In the genomic region with DNA sequence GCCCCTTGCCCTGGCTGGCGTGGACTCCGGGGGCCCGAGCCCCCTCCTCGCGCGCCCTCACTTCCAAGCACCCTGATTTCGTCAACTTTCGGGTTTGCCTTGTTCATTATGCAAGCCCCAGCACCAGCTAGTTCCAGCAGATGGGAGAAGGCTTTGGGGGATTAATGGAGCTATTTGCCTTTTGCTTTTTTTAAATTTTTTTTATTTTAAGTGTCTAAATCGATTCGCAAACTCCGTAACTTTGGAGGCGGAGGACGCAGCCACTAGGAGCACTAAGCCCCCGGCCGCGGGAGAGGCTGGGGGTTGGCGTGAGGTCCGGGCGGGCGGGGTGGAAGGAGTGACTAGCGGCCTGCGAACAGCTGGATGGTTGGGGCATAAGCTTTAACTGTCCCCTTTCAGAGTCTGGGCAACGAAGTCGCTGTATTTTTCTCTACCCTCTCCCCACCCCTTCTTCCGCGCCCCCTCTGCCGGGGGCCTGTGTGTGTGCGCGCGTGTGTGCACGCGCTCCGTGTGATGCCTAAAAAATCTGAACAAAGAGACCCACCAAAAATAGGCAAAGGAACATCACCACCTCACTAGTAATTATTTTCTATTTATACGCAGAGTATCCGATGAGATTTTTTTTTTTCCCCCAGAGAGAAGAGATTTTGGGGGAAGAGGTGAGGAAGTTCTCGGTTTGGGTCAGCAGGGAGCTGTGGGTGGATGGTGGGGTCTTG, we compare ENCODE assay signal across 14 cellular contexts. TPM values are rescaled to one million over a fixed set of nuclear protein-coding genes. Genes with fewer than 3 reads are reported as not detected.
DNase-seq lines count a peak whose midpoint lies in the region; ATAC-seq, FAIRE-seq and TF ChIP-seq lines count a peak whose summit lies in the region.
"Had no signal": no experiment of that assay in that cellular context is flagged by ENCODE, and none has a peak within 500 bp of the region (broad histone marks: within the 10 kb centered on the region; RNA-seq: fewer than 3 reads in every experiment).

No MANE protein-coding gene starts in this region.

- no peaks in the 10 kb centered on the region for H4K20me1 ChIP-seq in astrocyte (ENCODE audit: insufficient read depth, low read length)

- H3K4me1 Mint-ChIP-seq in astrocyte (ENCODE audit: low read depth, unreplicated experiment): peaks cover 20% of the 10 kb centered on the region
- peaks cover 2% of the 10 kb centered on the region for H3K4me1 Mint-ChIP-seq in T-helper 17 cell

- H3K4me1 ChIP-seq in astrocyte (ENCODE audit: insufficient read depth, low read length): peaks cover 4% of the 10 kb centered on the region
- no peaks in the 10 kb centered on the region; the same call in 1 of the 2 replicates for H3K4me1 ChIP-seq in iPS DF 6.9 (ENCODE audit: control insufficient read depth, insufficient read depth, low read length)

- no peaks in the 10 kb centered on the region for H3K9me3 Mint-ChIP-seq in astrocyte (ENCODE audit: unreplicated experiment)

- ATAC-seq in T-helper 17 cell (no peak), HG02884 (IDR thresholded peaks at IDR 0.05; ENCODE audit: unreplicated experiment) (no peak)

- TF ChIP-seq CTCF in astrocyte (IDR thresholded peaks at IDR 0.05; ENCODE audit: insufficient read depth, low read depth, low read length): no peak

- no peak for FAIRE-seq in astrocyte (lab: Jason Lieb, UNC)
- FAIRE-seq: bronchial epithelial cell had no signal

- H3K9ac ChIP-seq in astrocyte (ENCODE audit: low read length): no peak overlapping the region

- H3K36me3 Mint-ChIP-seq in astrocyte (ENCODE audit: low read depth, unreplicated experiment) (peaks cover 2% of the 10 kb centered on the region), T-helper 17 cell (ENCODE audit: low read depth) (peaks cover 2% of the 10 kb centered on the region)

- H3K27me3 Mint-ChIP-seq in astrocyte (ENCODE audit: low read depth, unreplicated experiment) (no peaks in the 10 kb centered on the region), T-helper 17 cell (peaks cover 66% of the 10 kb centered on the region)

- peak; percentile 7 for DNase-seq in DMS79 treated with DMSO at 0.1 percent for 48 hours (lab: John Stamatoyannopoulos, UW)
- DNase-seq in DMS79 (lab: John Stamatoyannopoulos, UW): no peak
- no peak for DNase-seq in astrocyte (ENCODE audit: low read depth)
- DNase-seq in iPS DF 6.9 (ENCODE audit: low read depth, low spot score): no peak
- peak; percentile 62 for DNase-seq in retina
- no peak for DNase-seq in T-helper 17 cell
- no peak for DNase-seq in T-helper 2 cell
- DNase-seq: 8988T, ovary had no signal

- no peak overlapping the region for H3K27ac ChIP-seq in astrocyte (ENCODE audit: low read depth, low read length)
- no peak overlapping the region for H3K27ac ChIP-seq in iPS DF 6.9 (ENCODE audit: low read length)
- H3K27ac ChIP-seq: ovary, RWPE1, VCaP had no signal

- no peaks in the 10 kb centered on the region for H3K36me3 ChIP-seq in astrocyte (ENCODE audit: insufficient read depth, low read length)
- peaks cover 5% of the 10 kb centered on the region; the same call in 1 of the 2 replicates for H3K36me3 ChIP-seq in iPS DF 6.9 (ENCODE audit: control insufficient read depth, insufficient read depth, low read length)
- H3K36me3 ChIP-seq: ovary had no signal

- no peaks in the 10 kb centered on the region for H3K79me2 ChIP-seq in astrocyte (ENCODE audit: insufficient read depth, low read length)

- peak overlapping the region; percentile 69 for H3K4me2 ChIP-seq in astrocyte (ENCODE audit: low read length)

- no CpG with 5 or more reads among the region's 36 CpGs for WGBS in iPS DF 6.9 (ENCODE audit: insufficient coverage, insufficient read length)

- peak overlapping the region; percentile 96 for H3K4me3 Mint-ChIP-seq in astrocyte (ENCODE audit: unreplicated experiment)
- no peak overlapping the region for H3K4me3 Mint-ChIP-seq in T-helper 17 cell

- H3K27ac Mint-ChIP-seq in astrocyte (ENCODE audit: unreplicated experiment) (peak overlapping the region; percentile 81), T-helper 17 cell (no peak overlapping the region)

- H2AFZ ChIP-seq in astrocyte (ENCODE audit: low read depth, low read length): peak overlapping the region; percentile 41

- H3K9me3 ChIP-seq in astrocyte (ENCODE audit: insufficient read depth, low read depth, low read length) (no peaks in the 10 kb centered on the region), iPS DF 6.9 (ENCODE audit: control insufficient read depth, insufficient read depth, low read length) (no peaks in the 10 kb centered on the region), T-helper 17 cell (ENCODE audit: control insufficient read depth, low read length, poor library complexity, severe bottlenecking) (no peaks in the 10 kb centered on the region)
- H3K9me3 ChIP-seq: ovary had no signal

- peak overlapping the region; percentile 23 for H3K4me3 ChIP-seq in astrocyte (ENCODE audit: insufficient read depth, low read depth, low read length)
- H3K4me3 ChIP-seq in iPS DF 6.9 (ENCODE audit: low read length): peak overlapping the region; percentile 85; the same call in 1 of the 2 replicates
- H3K4me3 ChIP-seq: ovary had no signal

- peaks cover 48% of the 10 kb centered on the region for H3K27me3 ChIP-seq in astrocyte (ENCODE audit: insufficient read depth, low read length)
- H3K27me3 ChIP-seq in iPS DF 6.9 (ENCODE audit: control insufficient read depth, insufficient read depth, low read length): no peaks in the 10 kb centered on the region
- H3K27me3 ChIP-seq: ovary had no signal

RNA-seq across cellular contexts. Expression of a gene that starts 2.1 kb away (rescaled TPM):
- total RNA-seq in astrocyte: 51.2 and 73.0 TPM in 2 replicates
- total RNA-seq in T-helper 17 cell: not detected
- total RNA-seq: fibroblast of lung had no signal

Comparison
In these comparisons a context has a peak if more than half of its experiments do, and no peak if none do; other contexts are left out.
1. DNase-seq: peak in DMS79 treated with DMSO at 0.1 percent for 48 hours (single experiment) and retina (single experiment); none in DMS79 (single experiment), astrocyte (single experiment), iPS DF 6.9 (single experiment), T-helper 17 cell (0 of 3) and T-helper 2 cell (0 of 5).
2. RNA of a gene that starts 2.1 kb away (total RNA-seq): 51.2 to 73.0 TPM in astrocyte; not detected in T-helper 17 cell; every median in the first group is over 10 times any median in the second.